ENCODE assay signal across 29 cellular contexts in the genomic region with DNA sequence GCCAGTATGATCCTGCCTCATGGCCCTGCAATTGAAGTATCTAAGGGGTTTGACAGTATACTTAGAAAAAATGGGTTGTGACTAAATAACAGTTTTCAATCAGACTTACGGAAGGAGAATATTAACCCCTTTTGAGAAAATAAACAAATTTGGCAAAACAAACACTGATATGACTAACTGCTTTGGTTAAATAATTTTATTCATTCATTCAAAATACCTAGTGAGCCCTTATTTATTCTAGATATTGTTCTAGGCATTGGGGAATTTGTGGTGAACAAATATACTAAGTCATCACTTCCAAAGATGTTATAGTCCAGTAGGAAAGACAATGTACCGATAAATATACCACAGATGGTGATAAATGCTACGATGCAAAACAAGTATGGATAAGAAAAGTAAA.
"Had no signal": no experiment of that assay in that cellular context is flagged by ENCODE, and none has a peak within 500 bp of the region (broad histone marks: within the 10 kb centered on the region; RNA-seq: fewer than 3 reads in every experiment).

No MANE protein-coding gene starts in this region.

- H3K4me1 Mint-ChIP-seq: natural killer cell; neural progenitor cell; stimulated activated effector memory CD8-positive, alpha-beta T cell treated with anti-CD3 and anti-CD28 coated beads, Interleukin-12 subunit alpha, Interleukin-12 subunit beta, amount 100 ng/mL, for 72 hours; stimulated activated naive B cell treated with anti-CD40 and anti-IgM and Interleukin-4, amounts not matched to agents 10 μg/mL and 1 μg/mL and 100 μg/mL, for 72 hours; stimulated activated naive CD8-positive, alpha-beta T cell treated with anti-CD3 and anti-CD28 coated beads, Interleukin-15, amount 100 ng/mL, for 72 hours had no signal

- H3K27ac ChIP-seq: neural progenitor cell, ovary, parathyroid adenoma, psoas muscle, right lobe of liver, sigmoid colon, suprapubic skin, testis, tibial artery, transverse colon, upper lobe of right lung, uterus had no signal

- H3K9me3 Mint-ChIP-seq: nephron; stimulated activated naive B cell treated with anti-CD40 and anti-IgM and Interleukin-4, amounts not matched to agents 10 μg/mL and 1 μg/mL and 100 μg/mL, for 72 hours had no signal

- H3K36me3 ChIP-seq: neural progenitor cell, ovary, right lobe of liver, sigmoid colon, suprapubic skin, tibial artery, transverse colon, upper lobe of right lung, uterus had no signal

- DNase-seq: natural killer cell; occipital lobe; ovary; posterior cingulate gyrus; psoas muscle; right cardiac atrium; right lobe of liver; sigmoid colon; small intestine; stimulated activated CD4-positive, alpha-beta T cell treated with anti-CD3 and anti-CD28 coated beads, Interleukin-15, amount 100 ng/mL, for 24 hours; stimulated activated CD4-positive, alpha-beta T cell treated with anti-CD3 and anti-CD28 coated beads, Interleukin-2, amount 100 ng/mL, for 24 hours; stimulated activated CD4-positive, alpha-beta T cell treated with anti-CD3 and anti-CD28 coated beads, Interleukin-2, amount 100 ng/mL, for 48 hours; stimulated activated CD4-positive, alpha-beta T cell treated with anti-CD3 and anti-CD28 coated beads, Interleukin-4, amount 100 ng/mL, for 24 hours; stimulated activated naive B cell treated with anti-CD40 and anti-IgM and Interleukin-4, amounts not matched to agents 10 μg/mL and 1 μg/mL and 100 μg/mL, for 72 hours; stimulated activated naive CD8-positive, alpha-beta T cell treated with anti-CD3 and anti-CD28 coated beads, Interleukin-15, amount 100 ng/mL, for 72 hours; stimulated activated naive CD8-positive, alpha-beta T cell treated with anti-CD3 and anti-CD28 coated beads, Interleukin-15, Interleukin-2, amounts not matched to agents 100 U/mL and 50 U/mL, for 24 hours; substantia nigra; testis; tibial artery; transverse colon; upper lobe of right lung; uterus had no signal

- H3K4me2 ChIP-seq: neural progenitor cell had no signal

- H3K79me2 ChIP-seq: parathyroid adenoma had no signal

- FAIRE-seq: small intestine had no signal

- H3K27me3 Mint-ChIP-seq: progenitor cell of endocrine pancreas; stimulated activated naive B cell treated with anti-CD40 and anti-IgM and Interleukin-4, amounts not matched to agents 10 μg/mL and 1 μg/mL and 100 μg/mL, for 72 hours had no signal

- H3K9me3 ChIP-seq: ovary, psoas muscle, right lobe of liver, sigmoid colon, suprapubic skin, testis, tibial artery, transverse colon, upper lobe of right lung, uterus had no signal

- H3K27ac Mint-ChIP-seq: natural killer cell; neural progenitor cell; progenitor cell of endocrine pancreas; stimulated activated effector memory CD8-positive, alpha-beta T cell treated with anti-CD3 and anti-CD28 coated beads, Interleukin-12 subunit alpha, Interleukin-12 subunit beta, amount 100 ng/mL, for 72 hours; stimulated activated naive B cell treated with anti-CD40 and anti-IgM and Interleukin-4, amounts not matched to agents 10 μg/mL and 1 μg/mL and 100 μg/mL, for 72 hours; stimulated activated naive CD8-positive, alpha-beta T cell treated with anti-CD3 and anti-CD28 coated beads, Interleukin-15, amount 100 ng/mL, for 72 hours; type B pancreatic cell had no signal

- H2AFZ ChIP-seq: neural progenitor cell, parathyroid adenoma had no signal

- H3K9ac ChIP-seq: neural progenitor cell, parathyroid adenoma had no signal

- H3K4me1 ChIP-seq: neural progenitor cell, parathyroid adenoma, psoas muscle, suprapubic skin, testis, transverse colon, upper lobe of right lung, uterus had no signal

- ATAC-seq: natural killer cell; psoas muscle; right cardiac atrium; right lobe of liver; stimulated activated effector memory CD8-positive, alpha-beta T cell treated with anti-CD3 and anti-CD28 coated beads, Interleukin-12 subunit alpha, Interleukin-12 subunit beta, amount 100 ng/mL, for 72 hours; stimulated activated naive B cell treated with anti-CD40 and anti-IgM and Interleukin-4, amounts not matched to agents 10 μg/mL and 1 μg/mL and 100 μg/mL, for 72 hours; stimulated activated naive CD8-positive, alpha-beta T cell treated with anti-CD3 and anti-CD28 coated beads, Interleukin-15, amount 100 ng/mL, for 72 hours; stimulated activated naive CD8-positive, alpha-beta T cell treated with anti-CD3 and anti-CD28 coated beads, Interleukin-15, Interleukin-2, amounts not matched to agents 100 U/mL and 50 U/mL, for 24 hours; upper lobe of right lung had no signal

- H3K36me3 Mint-ChIP-seq: neural progenitor cell; stimulated activated effector memory CD8-positive, alpha-beta T cell treated with anti-CD3 and anti-CD28 coated beads, Interleukin-12 subunit alpha, Interleukin-12 subunit beta, amount 100 ng/mL, for 72 hours; stimulated activated naive B cell treated with anti-CD40 and anti-IgM and Interleukin-4, amounts not matched to agents 10 μg/mL and 1 μg/mL and 100 μg/mL, for 72 hours; type B pancreatic cell had no signal

- H3K4me3 ChIP-seq: neural progenitor cell, ovary, psoas muscle, right lobe of liver, sigmoid colon, suprapubic skin, testis, tibial artery, transverse colon, upper lobe of right lung, uterus had no signal

- H3K27me3 ChIP-seq: neural progenitor cell, ovary, right lobe of liver, sigmoid colon, suprapubic skin, testis, tibial artery, transverse colon, upper lobe of right lung, uterus had no signal

- H3K4me3 Mint-ChIP-seq: natural killer cell; nephron; neural progenitor cell; stimulated activated effector memory CD8-positive, alpha-beta T cell treated with anti-CD3 and anti-CD28 coated beads, Interleukin-12 subunit alpha, Interleukin-12 subunit beta, amount 100 ng/mL, for 72 hours; stimulated activated naive B cell treated with anti-CD40 and anti-IgM and Interleukin-4, amounts not matched to agents 10 μg/mL and 1 μg/mL and 100 μg/mL, for 72 hours; stimulated activated naive CD8-positive, alpha-beta T cell treated with anti-CD3 and anti-CD28 coated beads, Interleukin-15, amount 100 ng/mL, for 72 hours; type B pancreatic cell had no signal
